39 cellular contexts compared by ENCODE assay signal in the genomic region with DNA sequence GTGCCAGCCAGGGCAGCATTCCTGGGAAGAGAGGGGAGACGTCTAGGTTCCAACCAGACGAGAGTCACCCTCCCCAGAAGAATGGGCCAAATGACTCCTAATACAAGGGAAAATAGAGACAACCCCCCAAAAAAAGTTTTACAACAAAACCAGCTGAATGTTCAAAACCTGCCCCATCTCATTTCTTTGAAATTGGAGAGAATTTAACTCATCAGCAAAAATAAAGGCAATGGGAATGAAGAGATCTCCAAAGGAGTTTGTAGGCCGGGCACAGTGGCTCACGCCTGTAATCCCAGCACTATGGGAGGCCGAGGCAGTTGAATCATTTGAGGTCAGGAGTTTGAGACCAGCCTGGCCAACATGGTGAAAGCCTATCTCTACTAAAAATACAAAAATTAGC. TPM values are rescaled to one million over a fixed set of nuclear protein-coding genes. Genes with fewer than 3 reads are reported as not detected.
"Had no signal": no experiment of that assay in that cellular context is flagged by ENCODE, and none has a peak within 500 bp of the region (broad histone marks: within the 10 kb centered on the region; RNA-seq: fewer than 3 reads in every experiment).

No MANE protein-coding gene starts in this region.

- H3K27me3 ChIP-seq: adrenal gland, ascending aorta, body of pancreas, brain microvascular endothelial cell, breast epithelium, cardiac muscle cell had no signal

- H3K4me3 Mint-ChIP-seq: activated naive CD4-positive, alpha-beta T cell treated with anti-CD3 and anti-CD28 coated beads for 36 hours; activated naive CD4-positive, alpha-beta T cell treated with anti-CD3 and anti-CD28 coated beads, Interleukin-2, amount 10 ng/mL, durations not matched to agents 7 days and 5 days; activated naive CD4-positive, alpha-beta T cell treated with anti-CD3 and anti-CD28 coated beads, Interleukin-2, amount 50 U/mL, for 24 hours; activated naive CD8-positive, alpha-beta T cell; activated naive CD8-positive, alpha-beta T cell treated with anti-CD3 and anti-CD28 coated beads for 36 hours; activated naive CD8-positive, alpha-beta T cell treated with anti-CD3 and anti-CD28 coated beads, Interleukin-2, amount 10 ng/mL, durations not matched to agents 7 days and 5 days; activated naive CD8-positive, alpha-beta T cell treated with anti-CD3 and anti-CD28 coated beads, Interleukin-2, amount 50 U/mL, for 24 hours; activated T-cell treated with anti-CD3 and anti-CD28 coated beads, Interleukin-2, amount 50 U/mL, for 24 hours; activated T-cell treated with anti-CD3 and anti-CD28 coated beads, Interleukin-2, amount 50 U/mL, for 4 hours; activated T-cell treated with anti-CD3 and anti-CD28 coated beads, Interleukin-2, amount 50 U/mL, for 72 hours; activated T-helper 1 cell treated with anti-CD3 and anti-CD28 coated beads, Interleukin-12 subunit alpha, Interleukin-12 subunit beta, Interleukin-2, Interleukin-4 antibody, amounts not matched to agents 30 ng/mL and 10 ng/mL and 1 ng/mL, durations not matched to agents 14 hours and 24 hours and 36 hours; activated T-helper 17 cell treated with anti-CD3 and anti-CD28 coated beads, Interleukin-2, amount 50 U/mL, for 72 hours; brain; central memory CD8-positive, alpha-beta T cell had no signal

- ATAC-seq: activated naive CD4-positive, alpha-beta T cell treated with anti-CD3 and anti-CD28 coated beads, Interleukin-2, amount 50 U/mL, for 72 hours; activated naive CD8-positive, alpha-beta T cell treated with anti-CD3 and anti-CD28 coated beads, Interleukin-2, amount 50 U/mL, for 24 hours; activated T-cell treated with anti-CD3 and anti-CD28 coated beads, Interleukin-2, amount 50 U/mL, for 4 hours; activated T-cell treated with anti-CD3 and anti-CD28 coated beads, Interleukin-2, amount 50 U/mL, for 72 hours; activated T-helper 17 cell treated with anti-CD3 and anti-CD28 coated beads, Interleukin-2, amount 50 U/mL, for 72 hours; body of pancreas had no signal

- H3K27ac ChIP-seq: adrenal gland, ascending aorta, body of pancreas, brain microvascular endothelial cell, breast epithelium, cardiac muscle cell had no signal

- H3K4me1 ChIP-seq: adrenal gland, ascending aorta, body of pancreas, breast epithelium had no signal

- H3K4me1 Mint-ChIP-seq: activated naive CD8-positive, alpha-beta T cell treated with anti-CD3 and anti-CD28 coated beads for 36 hours; activated naive CD8-positive, alpha-beta T cell treated with anti-CD3 and anti-CD28 coated beads, Interleukin-2, amount 50 U/mL, for 24 hours; activated T-helper 17 cell treated with anti-CD3 and anti-CD28 coated beads, Interleukin-2, amount 50 U/mL, for 72 hours; central memory CD8-positive, alpha-beta T cell had no signal

- H3K36me3 ChIP-seq: adrenal gland, ascending aorta, brain microvascular endothelial cell, breast epithelium, cardiac muscle cell had no signal

- FAIRE-seq: astrocyte, bronchial epithelial cell had no signal

- H3K4me3 ChIP-seq: adrenal gland, ascending aorta, body of pancreas, breast epithelium, cardiac muscle cell had no signal

- H3K27ac Mint-ChIP-seq: activated naive CD4-positive, alpha-beta T cell treated with anti-CD3 and anti-CD28 coated beads for 36 hours; activated naive CD4-positive, alpha-beta T cell treated with anti-CD3 and anti-CD28 coated beads, Interleukin-2, amount 10 ng/mL, durations not matched to agents 7 days and 5 days; activated naive CD4-positive, alpha-beta T cell treated with anti-CD3 and anti-CD28 coated beads, Interleukin-2, amount 50 U/mL, for 24 hours; activated naive CD4-positive, alpha-beta T cell treated with anti-CD3 and anti-CD28 coated beads, Interleukin-2, amount 50 U/mL, for 72 hours; activated naive CD8-positive, alpha-beta T cell; activated naive CD8-positive, alpha-beta T cell treated with anti-CD3 and anti-CD28 coated beads for 36 hours; activated naive CD8-positive, alpha-beta T cell treated with anti-CD3 and anti-CD28 coated beads, Interleukin-2, amount 10 ng/mL, durations not matched to agents 7 days and 5 days; activated naive CD8-positive, alpha-beta T cell treated with anti-CD3 and anti-CD28 coated beads, Interleukin-2, amount 50 U/mL, for 24 hours; activated T-cell treated with anti-CD3 and anti-CD28 coated beads, Interleukin-2, amount 50 U/mL, for 24 hours; activated T-cell treated with anti-CD3 and anti-CD28 coated beads, Interleukin-2, amount 50 U/mL, for 72 hours; activated T-helper 1 cell treated with anti-CD3 and anti-CD28 coated beads, Interleukin-12 subunit alpha, Interleukin-12 subunit beta, Interleukin-2, Interleukin-4 antibody, amounts not matched to agents 30 ng/mL and 10 ng/mL and 1 ng/mL, durations not matched to agents 14 hours and 24 hours and 36 hours; activated T-helper 17 cell treated with anti-CD3 and anti-CD28 coated beads, Interleukin-2, amount 50 U/mL, for 72 hours; activated T-helper 2 cell treated with anti-CD3 and anti-CD28 coated beads, Interferon-gamma antibody, Interleukin-2, Interleukin-4, amounts not matched to agents 10 μg/mL and 5 μg/mL and 100 μg/mL, durations not matched to agents 14 hours and 24 hours and 36 hours; brain had no signal

- H3K9me3 Mint-ChIP-seq: activated naive CD4-positive, alpha-beta T cell treated with anti-CD3 and anti-CD28 coated beads, Interleukin-2, amount 50 U/mL, for 24 hours; central memory CD8-positive, alpha-beta T cell had no signal

- DNase-seq: activated effector memory CD4-positive, alpha-beta T cell treated with anti-CD3 and anti-CD28 coated beads, Interleukin-2, amount 50 U/mL, for 16 hours; activated effector memory CD4-positive, alpha-beta T cell treated with Interleukin-2 at 50 U/mL for 16 hours; activated gamma-delta T cell; activated gamma-delta T cell treated with Interleukin-2 at 50 U/mL for 16 hours; activated naive CD4-positive, alpha-beta T cell; activated naive CD4-positive, alpha-beta T cell treated with anti-CD3 and anti-CD28 coated beads for 36 hours; activated naive CD4-positive, alpha-beta T cell treated with anti-CD3 and anti-CD28 coated beads, Interleukin-2, amount 10 ng/mL, durations not matched to agents 7 days and 5 days; activated naive CD4-positive, alpha-beta T cell treated with anti-CD3 and anti-CD28 coated beads, Interleukin-2, amount 50 U/mL, for 16 hours; activated naive CD4-positive, alpha-beta T cell treated with Interleukin-2 at 50 U/mL for 16 hours; activated naive CD8-positive, alpha-beta T cell treated with anti-CD3 and anti-CD28 coated beads for 36 hours; activated naive CD8-positive, alpha-beta T cell treated with anti-CD3 and anti-CD28 coated beads, Interleukin-2, amount 10 ng/mL, durations not matched to agents 7 days and 5 days; activated naive CD8-positive, alpha-beta T cell treated with anti-CD3 and anti-CD28 coated beads, Interleukin-2, amount 50 U/mL, for 24 hours; activated T-cell treated with anti-CD3 and anti-CD28 coated beads, Interleukin-2, amount 50 U/mL, for 24 hours; activated T-cell treated with anti-CD3 and anti-CD28 coated beads, Interleukin-2, amount 50 U/mL, for 4 hours; activated T-cell treated with anti-CD3 and anti-CD28 coated beads, Interleukin-2, amount 50 U/mL, for 48 hours; activated T-cell treated with anti-CD3 and anti-CD28 coated beads, Interleukin-2, amount 50 U/mL, for 72 hours; adrenal gland; amniotic stem cell; amygdala; anterior cingulate cortex; aorta; body of pancreas; brain microvascular endothelial cell; caudate nucleus; central memory CD4-positive, alpha-beta T cell; cerebellar nuclear complex had no signal

- H3K9me3 ChIP-seq: adrenal gland, ascending aorta, body of pancreas had no signal

- H3K36me3 Mint-ChIP-seq: activated naive CD4-positive, alpha-beta T cell treated with anti-CD3 and anti-CD28 coated beads, Interleukin-2, amount 10 ng/mL, durations not matched to agents 7 days and 5 days had no signal

RNA-seq across cellular contexts. Expression of gene EMILIN3, which starts 9.7 kb away (rescaled TPM):
- total RNA-seq: activated naive CD4-positive, alpha-beta T cell treated with anti-CD3 and anti-CD28 coated beads for 36 hours; activated naive CD8-positive, alpha-beta T cell treated with anti-CD3 and anti-CD28 coated beads for 36 hours; activated naive CD8-positive, alpha-beta T cell treated with anti-CD3 and anti-CD28 coated beads, Interleukin-2, amount 10 ng/mL, durations not matched to agents 7 days and 5 days; activated T-cell treated with anti-CD3 and anti-CD28 coated beads, Interleukin-2, amount 50 U/mL, for 4 hours; activated T-cell treated with anti-CD3 and anti-CD28 coated beads, Interleukin-2, amount 50 U/mL, for 72 hours; activated T-helper 17 cell treated with anti-CD3 and anti-CD28 coated beads, Interleukin-2, amount 50 U/mL, for 72 hours; activated T-helper 2 cell treated with anti-CD3 and anti-CD28 coated beads, Interferon-gamma antibody, Interleukin-2, Interleukin-4, amounts not matched to agents 10 μg/mL and 5 μg/mL and 100 μg/mL, durations not matched to agents 14 hours and 24 hours and 36 hours; bronchial epithelial cell had no signal
